Comparison of ENCODE assay signal across 8 cellular contexts in genomic region chr11:73597340-73597955, GRCh38. TPM values are rescaled to one million over a fixed set of nuclear protein-coding genes. Genes with fewer than 3 reads are reported as not detected.
DNase-seq lines count a peak whose midpoint lies in the region; ATAC-seq lines count a peak whose summit lies in the region.

No MANE protein-coding gene starts in this region.

- peak overlapping the region; percentile 74 for H3K27ac ChIP-seq in muscle layer of colon (ENCODE audit: low read depth, low read length)

- H3K4me3 ChIP-seq in muscle layer of colon (ENCODE audit: low read depth in 1 of 2, low read length in 2 of 2): peak overlapping the region; percentile 85 to 99

- H3K36me3 ChIP-seq in muscle layer of colon (ENCODE audit: insufficient read depth, low read length): no peaks in the 10 kb centered on the region

- in situ Hi-C loops in G401 (cut with HindIII; ENCODE audit: low sequenced_read_pairs): no loop called here

- H3K27me3 Mint-ChIP-seq in dendritic cell treated with granulocyte-macrophage colony-stimulating factor and Interleukin-4, amounts not matched to agents 40 ng/mL and 50 ng/mL, for 4 days: no peaks in the 10 kb centered on the region

- H3K4me1 Mint-ChIP-seq in dendritic cell treated with granulocyte-macrophage colony-stimulating factor and Interleukin-4, amounts not matched to agents 40 ng/mL and 50 ng/mL, for 4 days (ENCODE audit: low read depth): peaks cover 43% of the 10 kb centered on the region

- no peaks in the 10 kb centered on the region for H3K27me3 ChIP-seq in muscle layer of colon (ENCODE audit: control insufficient read depth in 1 of 2, insufficient read depth in 2 of 2, low read length in 2 of 2)

- ATAC-seq in HG03039 (IDR thresholded peaks at IDR 0.05; ENCODE audit: unreplicated experiment) (no peak), HG03469 (IDR thresholded peaks at IDR 0.05; ENCODE audit: unreplicated experiment) (no peak), GM21529 (IDR thresholded peaks at IDR 0.05; ENCODE audit: unreplicated experiment) (no peak)

- H3K27ac Mint-ChIP-seq in dendritic cell treated with granulocyte-macrophage colony-stimulating factor and Interleukin-4, amounts not matched to agents 40 ng/mL and 50 ng/mL, for 4 days: peak overlapping the region; percentile 93

- DNase-seq in G401 (ENCODE audit: low spot score): peak; percentile 43
- DNase-seq in NAMALWA (ENCODE audit: low spot score): peak; percentile 33
- no peak for DNase-seq in stimulated activated CD4-positive, alpha-beta T cell treated with anti-CD3 and anti-CD28 coated beads, Interleukin-1b, Interleukin-23, amount 100 ng/mL, for 48 hours

- no peak overlapping the region for H3K9ac ChIP-seq in muscle layer of colon (ENCODE audit: low read length)

- H3K4me1 ChIP-seq in muscle layer of colon (ENCODE audit: insufficient read depth, low read length): peaks cover 29% of the 10 kb centered on the region

- no peaks in the 10 kb centered on the region for H3K9me3 Mint-ChIP-seq in dendritic cell treated with granulocyte-macrophage colony-stimulating factor and Interleukin-4, amounts not matched to agents 40 ng/mL and 50 ng/mL, for 4 days

- no peaks in the 10 kb centered on the region for H3K9me3 ChIP-seq in muscle layer of colon (ENCODE audit: low read length)

- intact Hi-C loops in dendritic cell treated with granulocyte-macrophage colony-stimulating factor and Interleukin-4, amounts not matched to agents 40 ng/mL and 50 ng/mL, for 4 days (cut with micrococcal nuclease): no loop called here

- H3K36me3 Mint-ChIP-seq in dendritic cell treated with granulocyte-macrophage colony-stimulating factor and Interleukin-4, amounts not matched to agents 40 ng/mL and 50 ng/mL, for 4 days (ENCODE audit: low read depth): peaks cover 13% of the 10 kb centered on the region

- H3K4me3 Mint-ChIP-seq in dendritic cell treated with granulocyte-macrophage colony-stimulating factor and Interleukin-4, amounts not matched to agents 40 ng/mL and 50 ng/mL, for 4 days: peak overlapping the region; percentile 87

RNA-seq across cellular contexts. Expression of gene FAM168A, which starts 0.5 kb away (rescaled TPM):
- total RNA-seq in G401 (2014; rRNA removed; shearing (Covaris generic)): 12.4 and 16.7 TPM in 2 replicates

RNA-seq across cellular contexts. Expression of gene PLEKHB1, which starts 48.9 kb away (rescaled TPM):
- total RNA-seq in G401 (2014; rRNA removed; shearing (Covaris generic)): 2.6 and 18.0 TPM in 2 replicates
